ENCODE assay signal across 35 cellular contexts in genomic region chr11:69459848-69460539, GRCh38. TPM values are rescaled to one million over a fixed set of nuclear protein-coding genes. Genes with fewer than 3 reads are reported as not detected.
A peak's percentile ranks its signal among the peaks of the same experiment; 100 is the strongest.
DNase-seq lines count a peak whose midpoint lies in the region; ATAC-seq, FAIRE-seq and TF ChIP-seq lines count a peak whose summit lies in the region.
"Had no signal": no experiment of that assay in that cellular context is flagged by ENCODE, and none has a peak within 500 bp of the region (broad histone marks: within the 10 kb centered on the region; RNA-seq: fewer than 3 reads in every experiment).

No MANE protein-coding gene starts in this region.

- H3K4me3 ChIP-seq in K562 (no peak overlapping the region), keratinocyte (ENCODE audit: control insufficient read depth in 2 of 3, extremely low read depth in 1 of 3, insufficient read depth in 2 of 3, low read depth in 1 of 3, low read length in 3 of 3) (no peak overlapping the region), smooth muscle cell (no peak overlapping the region)
- H3K4me3 ChIP-seq: esophagus muscularis mucosa, gastroesophageal sphincter, pancreas, upper lobe of left lung had no signal

- H3K4me1 ChIP-seq in K562 (replicated peaks in 1 of 2; ENCODE audit: control insufficient read depth in 2 of 2, insufficient read depth in 2 of 2, low read length in 2 of 2) (peaks cover 3 to 13% of the 10 kb centered on the region in 2 experiments; a peak in 4 of 5 replicates), keratinocyte (ENCODE audit: control insufficient read depth, extremely low read depth, insufficient read depth, low read length) (peaks cover 7% of the 10 kb centered on the region), smooth muscle cell (ENCODE audit: low read depth) (no peaks in the 10 kb centered on the region)
- H3K4me1 ChIP-seq: pancreas had no signal

- peak overlapping the region; percentile 28; the same call in 1 of the 2 replicates for H3K4me3 Mint-ChIP-seq in HFFc6
- H3K4me3 Mint-ChIP-seq: activated naive CD8-positive, alpha-beta T cell; CD4-positive, CD25-positive, alpha-beta regulatory T cell; immature natural killer cell; nephron progenitor cell; stimulated activated effector memory CD8-positive, alpha-beta T cell treated with anti-CD3 and anti-CD28 coated beads, Interleukin-12 subunit alpha, Interleukin-12 subunit beta, amount 100 ng/mL, for 72 hours; T-helper 17 cell had no signal

- no peaks in the 10 kb centered on the region for H3K9me1 ChIP-seq in K562 (ENCODE audit: control insufficient read depth, insufficient read depth, low read length)
- no peaks in the 10 kb centered on the region for H3K9me1 ChIP-seq in keratinocyte (ENCODE audit: control insufficient read depth, extremely low read depth, insufficient read depth, low read length)

- peaks cover 31% of the 10 kb centered on the region for H3K9me3 Mint-ChIP-seq in HFFc6

- TF ChIP-seq POLR2A in K562 (conservative IDR thresholded peaks at IDR 0.05), result no peak
- TF ChIP-seq POLR2A in GM18505 (IDR thresholded peaks at IDR 0.05; ENCODE audit: borderline replicate concordance, extremely low read depth, insufficient read depth, insufficient read length), result no peak

- FAIRE-seq in K562 (lab: Jason Lieb, UNC) (peak; percentile 63), keratinocyte (lab: Jason Lieb, UNC) (no peak)
- FAIRE-seq: GM12891, HTR-8/SVneo, pancreas had no signal

- no peaks in the 10 kb centered on the region for H3K36me3 ChIP-seq in K562 (ENCODE audit: control insufficient read depth, insufficient read depth, low read length)
- no peaks in the 10 kb centered on the region for H3K36me3 ChIP-seq in keratinocyte (ENCODE audit: control insufficient read depth in 2 of 2, extremely low read depth in 1 of 2, insufficient read depth in 2 of 2, low read length in 2 of 2)
- no peaks in the 10 kb centered on the region for H3K36me3 ChIP-seq in smooth muscle cell (ENCODE audit: low read depth)
- H3K36me3 ChIP-seq: esophagus muscularis mucosa, gastroesophageal sphincter, pancreas, upper lobe of left lung had no signal

- H4K20me1 ChIP-seq in K562 (replicated peaks; ENCODE audit: control insufficient read depth, insufficient read depth, low read length), result no peaks in the 10 kb centered on the region
- no peaks in the 10 kb centered on the region for H4K20me1 ChIP-seq in keratinocyte (ENCODE audit: control insufficient read depth, extremely low read depth, insufficient read depth, low read length)
- H4K20me1 ChIP-seq in smooth muscle cell (ENCODE audit: low read depth), result no peaks in the 10 kb centered on the region

- peaks cover 35% of the 10 kb centered on the region for H3K4me1 Mint-ChIP-seq in HFFc6 (ENCODE audit: low read depth)
- H3K4me1 Mint-ChIP-seq: CD4-positive, CD25-positive, alpha-beta regulatory T cell; immature natural killer cell; stimulated activated effector memory CD8-positive, alpha-beta T cell treated with anti-CD3 and anti-CD28 coated beads, Interleukin-12 subunit alpha, Interleukin-12 subunit beta, amount 100 ng/mL, for 72 hours; T-helper 17 cell had no signal

- no peaks in the 10 kb centered on the region for H3K79me2 ChIP-seq in K562 (ENCODE audit: control insufficient read depth, insufficient read depth, low read length)
- no peaks in the 10 kb centered on the region for H3K79me2 ChIP-seq in keratinocyte (ENCODE audit: control insufficient read depth, insufficient read depth, low read length)
- H3K79me2 ChIP-seq in smooth muscle cell (ENCODE audit: low read depth), result no peaks in the 10 kb centered on the region

- CTCF ChIA-PET in K562 (lab: Yijun Ruan, JAX; ENCODE audit: low intra/inter-chr PET ratio), result no interaction called here

- peaks cover 2% of the 10 kb centered on the region; the same call in 1 of the 2 replicates for H3K9me3 ChIP-seq in K562 (replicated peaks; ENCODE audit: control insufficient read depth, insufficient read depth, low read depth, low read length)
- peaks cover 26% of the 10 kb centered on the region for H3K9me3 ChIP-seq in keratinocyte (ENCODE audit: control insufficient read depth, low read depth, low read length)
- H3K9me3 ChIP-seq in smooth muscle cell (replicated peaks; ENCODE audit: low read depth), result no peaks in the 10 kb centered on the region
- H3K9me3 ChIP-seq: pancreas had no signal

- H3K36me3 Mint-ChIP-seq in HFFc6 (ENCODE audit: low read depth), result peaks cover 39% of the 10 kb centered on the region
- H3K36me3 Mint-ChIP-seq: CD4-positive, CD25-positive, alpha-beta regulatory T cell; immature natural killer cell; stimulated activated effector memory CD8-positive, alpha-beta T cell treated with anti-CD3 and anti-CD28 coated beads, Interleukin-12 subunit alpha, Interleukin-12 subunit beta, amount 100 ng/mL, for 72 hours had no signal

- DNase-seq in HFFc6, result no peak
- DNase-seq in K562 (ENCODE audit: extremely low read depth in 1 of 4, low spot score in 3 of 4), result no peak
- DNase-seq in keratinocyte (ENCODE audit: low read depth, low spot score), result no peak
- DNase-seq in smooth muscle cell (lab: John Stamatoyannopoulos, UW; ENCODE audit: unreplicated experiment), result no peak
- DNase-seq in stimulated activated CD4-positive, alpha-beta T cell treated with anti-CD3 and anti-CD28 coated beads, Interleukin-4, amount 100 ng/mL, for 1 hour, result no peak
- DNase-seq: activated CD4-positive, alpha-beta T cell treated with anti-CD3 and anti-CD28 coated beads for 1 hour; activated T-cell treated with anti-CD3 and anti-CD28 coated beads for 4 hours; anterior cingulate cortex; caudate nucleus; CD4-positive, CD25-positive, alpha-beta regulatory T cell; hypothalamus; immature natural killer cell; NCI-H1436; NCI-H2107; NCI-H446; NCI-H82; nephron progenitor cell; pancreas; retina; SK-N-SH; stimulated activated CD4-positive, alpha-beta T cell treated with anti-CD3 and anti-CD28 coated beads, Interleukin-12 subunit alpha, Interleukin-12 subunit beta, amount 100 ng/mL, for 4 hours; stimulated activated CD4-positive, alpha-beta T cell treated with anti-CD3 and anti-CD28 coated beads, Interleukin-4, amount 100 ng/mL, for 24 hours; T-helper 17 cell; upper lobe of left lung had no signal

- in situ Hi-C loops in K562 (cut with MboI), result no loop called here

- H3K27ac ChIP-seq in K562 (ENCODE audit: extremely low read depth, low read depth, low read length), result no peak overlapping the region
- peak overlapping the region; percentile 37 for H3K27ac ChIP-seq in keratinocyte (ENCODE audit: control insufficient read depth, insufficient read depth, low read length)
- peak overlapping the region; percentile 87 for H3K27ac ChIP-seq in smooth muscle cell (ENCODE audit: low read depth)
- H3K27ac ChIP-seq: esophagus muscularis mucosa, gastroesophageal sphincter, pancreas, upper lobe of left lung had no signal

- intact Hi-C loops in K562 (cut with micrococcal nuclease), result no loop called here

- 8% methylated on average over 1 of the region's 1 CpG for WGBS in K562 (ENCODE audit: insufficient coverage, low coverage, missing lambda C conversion rate)
- WGBS in smooth muscle cell (ENCODE audit: low lambda C conversion rate), result 100% methylated on average over 1 of the region's 1 CpG

- TF ChIP-seq RAD21 in K562 (CRISPR knock-in tag; conservative IDR thresholded peaks at IDR 0.05 in 1 of 2, IDR thresholded peaks at IDR 0.05 in 1 of 2), result no peak

- dilution Hi-C loops in keratinocyte (cut with MboI; ENCODE audit: extremely low pct_ligation_motif_present, low sequenced_read_pairs), result no loop called here

- no peak overlapping the region for H3K4me2 ChIP-seq in K562 (ENCODE audit: insufficient read depth, low read length)
- H3K4me2 ChIP-seq in keratinocyte (ENCODE audit: control insufficient read depth, extremely low read depth, insufficient read depth, low read depth, low read length), result peak overlapping the region; percentile 15
- H3K4me2 ChIP-seq in smooth muscle cell, result peak overlapping the region; percentile 10
- H3K4me2 ChIP-seq: SK-N-SH had no signal

- no peak overlapping the region for H2AFZ ChIP-seq in K562 (ENCODE audit: low read depth, low read length)
- H2AFZ ChIP-seq in keratinocyte (ENCODE audit: control insufficient read depth, low read length), result no peak overlapping the region
- H2AFZ ChIP-seq in smooth muscle cell (ENCODE audit: low read depth), result peak overlapping the region; percentile 0

- H3K27me3 ChIP-seq in K562 (ENCODE audit: control insufficient read depth in 2 of 2, insufficient read depth in 2 of 2, low read length in 2 of 2), result peaks cover 2 to 38% of the 10 kb centered on the region in 2 experiments
- H3K27me3 ChIP-seq in keratinocyte (ENCODE audit: control insufficient read depth, extremely low read depth, insufficient read depth, low read length), result peaks cover 22% of the 10 kb centered on the region
- H3K27me3 ChIP-seq in smooth muscle cell (ENCODE audit: low read depth), result no peaks in the 10 kb centered on the region
- H3K27me3 ChIP-seq: gastroesophageal sphincter, pancreas, upper lobe of left lung had no signal

- POLR2A ChIA-PET in K562 (lab: Yijun Ruan, JAX), result interaction anchor here (1.1 kb wide), 1 partner anchor 12 kb away, joined by 5 read pairs; no protein-coding TSS in a partner anchor

- BruUV-seq in K562 (replicated peaks; lab: Mats Ljungman, UMichigan), result no TSS peak

- H3K27ac Mint-ChIP-seq in HFFc6, result peak overlapping the region; percentile 82
- H3K27ac Mint-ChIP-seq: activated naive CD8-positive, alpha-beta T cell; CD4-positive, CD25-positive, alpha-beta regulatory T cell; immature natural killer cell; nephron progenitor cell; stimulated activated effector memory CD8-positive, alpha-beta T cell treated with anti-CD3 and anti-CD28 coated beads, Interleukin-12 subunit alpha, Interleukin-12 subunit beta, amount 100 ng/mL, for 72 hours; T-helper 17 cell had no signal

- H3K9ac ChIP-seq in K562 (ENCODE audit: insufficient read depth in 1 of 2, low read depth in 2 of 2, low read length in 2 of 2) (no peak overlapping the region), keratinocyte (ENCODE audit: control insufficient read depth, extremely low read depth, insufficient read depth, low read length) (no peak overlapping the region), smooth muscle cell (ENCODE audit: low read depth) (peak overlapping the region; percentile 4)
- H3K9ac ChIP-seq: SK-N-SH had no signal

- H3F3A ChIP-seq in smooth muscle cell (ENCODE audit: low read depth), result peaks cover 15% of the 10 kb centered on the region

- TF ChIP-seq CTCF in HFFc6 (IDR thresholded peaks at IDR 0.05), result no peak
- no peak for TF ChIP-seq CTCF in K562 (IDR thresholded peaks at IDR 0.05 in 2 of 3, conservative IDR thresholded peaks at IDR 0.05 in 1 of 3; ENCODE audit: insufficient read depth in 2 of 3, low read depth in 1 of 3, low read length in 3 of 3)
- no peak for TF ChIP-seq CTCF in keratinocyte (optimal IDR thresholded peaks at IDR 0.05 in 1 of 3, IDR thresholded peaks at IDR 0.05 in 1 of 3, conservative IDR thresholded peaks at IDR 0.05 in 1 of 3; ENCODE audit: extremely low read depth in 1 of 3, insufficient read depth in 2 of 3, low read length in 3 of 3)
- no peak for TF ChIP-seq CTCF in smooth muscle cell (IDR thresholded peaks at IDR 0.05; ENCODE audit: borderline replicate concordance, insufficient read depth, poor library complexity, severe bottlenecking)

- ATAC-seq in K562, result no peak
- no peak for ATAC-seq in GM18505 (IDR thresholded peaks at IDR 0.05; ENCODE audit: unreplicated experiment)
- no peak for ATAC-seq in HG02759 (IDR thresholded peaks at IDR 0.05; ENCODE audit: unreplicated experiment)
- ATAC-seq: gastroesophageal sphincter; pancreas; stimulated activated effector memory CD8-positive, alpha-beta T cell treated with anti-CD3 and anti-CD28 coated beads, Interleukin-12 subunit alpha, Interleukin-12 subunit beta, amount 100 ng/mL, for 72 hours; T-helper 17 cell had no signal

- TF ChIP-seq EP300 in K562 (IDR thresholded peaks at IDR 0.05; ENCODE audit: low read length), result no peak

- peaks cover 3% of the 10 kb centered on the region; the same call in 1 of the 2 replicates for H3K27me3 Mint-ChIP-seq in HFFc6 (ENCODE audit: insufficient read depth)

RNA-seq across cellular contexts. Expression of gene LINC01488, which starts 21.5 kb away (rescaled TPM):
- total RNA-seq in HFFc6 (2021; fragmentation: NEBNext Ultra II Directional; extraction: Animal tissue kit (Norgen Biotek cat#: 25700)), result not detected
- total RNA-seq in K562 (2011; cell fraction: chromatin; rRNA removed; ENCODE audit: low replicate concordance), result not detected in 2 replicates
- total RNA-seq in K562 (2011; cell fraction: nucleolus; rRNA removed), result not detected in 2 replicates
- not detected in 2 replicates for total RNA-seq in K562 (2011; cell fraction: nucleoplasm; rRNA removed)
- total RNA-seq in K562 (2014; rRNA removed) (not detected in 2 replicates), K562 (2014; rRNA removed; fragmentation: Illumina TruSeq; extraction: Trizol) (not detected in 2 replicates), K562 (2015; rRNA removed; fragmentation: Illumina TruSeq; extraction: Trizol) (not detected in 2 replicates), K562 (2021) (not detected in 2 replicates), smooth muscle cell (not detected in 2 replicates)
- polyA plus RNA-seq in K562 (2011; rRNA removed) (not detected in 2 replicates), K562 (2014; fragmentation: Illumina TruSeq; extraction: Trizol) (not detected in 2 replicates), K562 (2014; fragmentation: Nextera tagmentation; extraction: Ambion mirVana) (not detected), K562 (2014; rRNA removed) (not detected in 2 replicates), keratinocyte (not detected in 3 replicates), smooth muscle cell (not detected in 2 replicates)
- polyA plus RNA-seq in K562 (2011; cell fraction: cytosol; rRNA removed), result not detected in 2 replicates
- polyA plus RNA-seq in K562 (2011; cell fraction: nucleus; rRNA removed), result not detected in 2 replicates
- not detected in 2 replicates for polyA plus RNA-seq in K562 (2012)
- polyA minus RNA-seq in K562 (2011; rRNA and poly(A)+ RNA removed), result not detected in 2 replicates
- not detected in 2 replicates for polyA minus RNA-seq in K562 (2011; cell fraction: cytosol; rRNA and poly(A)+ RNA removed)
- polyA minus RNA-seq in K562 (2011; cell fraction: nucleus; rRNA and poly(A)+ RNA removed), result not detected in 2 replicates
- not detected for polyA plus RNA-seq in keratinocyte (2011; ENCODE audit: low read depth)
- not detected in 2 replicates for polyA plus RNA-seq in keratinocyte (2011; cell fraction: cytosol; rRNA removed)
- polyA plus RNA-seq in keratinocyte (2011; cell fraction: nucleus; rRNA removed), result not detected in 2 replicates
- polyA plus RNA-seq in keratinocyte (2012; ENCODE audit: low replicate concordance), result not detected in 2 replicates
- polyA minus RNA-seq in keratinocyte, result not detected in 3 replicates
- polyA minus RNA-seq in keratinocyte (2011; cell fraction: cytosol; rRNA and poly(A)+ RNA removed), result not detected
- not detected in 2 replicates for polyA minus RNA-seq in keratinocyte (2011; cell fraction: nucleus; rRNA and poly(A)+ RNA removed)
- total RNA-seq: CD4-positive, CD25-positive, alpha-beta regulatory T cell; esophagus muscularis mucosa; gastroesophageal sphincter; lower leg skin; mucosa of gallbladder; pancreas; subcutaneous adipose tissue; T-helper 17 cell; upper lobe of left lung had no signal
- polyA plus RNA-seq: CD4-positive, CD25-positive, alpha-beta regulatory T cell; immature natural killer cell; pancreas; SK-N-SH had no signal
